In the genomic region with DNA sequence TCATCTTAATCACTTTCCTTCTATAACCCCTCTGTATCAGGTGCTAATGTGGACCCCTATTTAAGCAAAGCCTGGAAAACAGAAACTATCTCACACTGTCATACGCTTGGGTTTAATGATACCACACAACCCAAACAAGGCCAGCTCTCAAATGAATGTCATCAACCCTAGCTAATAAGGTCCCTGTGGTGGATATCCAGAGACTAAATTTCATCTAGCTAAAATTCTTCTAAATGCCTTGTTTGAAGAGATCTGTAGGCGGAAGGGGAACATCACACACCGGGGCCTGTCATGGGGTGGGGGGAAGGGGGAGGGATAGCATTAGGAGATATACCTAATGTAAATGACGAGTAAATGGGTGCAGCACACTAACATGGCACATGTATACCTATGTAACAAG, we compare ENCODE assay signal across 19 cellular contexts.
DNase-seq lines count a peak whose midpoint lies in the region; ATAC-seq and TF ChIP-seq lines count a peak whose summit lies in the region.
"Had no signal": no experiment of that assay in that cellular context is flagged by ENCODE, and none has a peak within 500 bp of the region (broad histone marks: within the 10 kb centered on the region; RNA-seq: fewer than 3 reads in every experiment).

No MANE protein-coding gene starts in this region.

- H3K9me3 ChIP-seq in BLaER1, result no peaks in the 10 kb centered on the region
- no peaks in the 10 kb centered on the region for H3K9me3 ChIP-seq in CD4-positive, alpha-beta T cell (ENCODE audit: control insufficient read depth, low read length)
- no peaks in the 10 kb centered on the region for H3K9me3 ChIP-seq in naive thymus-derived CD4-positive, alpha-beta T cell (ENCODE audit: control insufficient read depth in 2 of 3, low read length in 3 of 3)
- H3K9me3 ChIP-seq: SK-N-SH, vagina had no signal

- DNase-seq in CD4-positive, alpha-beta T cell, result no peak
- DNase-seq in activated B cell treated with CpG ODN at 0.5 μM for 24 hours, result no peak
- no peak for DNase-seq in naive thymus-derived CD4-positive, alpha-beta T cell
- DNase-seq: activated CD4-positive, alpha-beta T cell treated with anti-CD3 and anti-CD28 coated beads, Interleukin-2, amount 10 ng/mL, durations not matched to agents 7 days and 5 days; cerebellar nuclear complex; DMS79; GOT3; kidney glomerular epithelial cell; NCI-H2029 treated with DMSO at 0.1 percent for 48 hours; NCI-H345; NCI-H748 treated with DMSO at 0.1 percent for 48 hours; SK-N-SH had no signal

- H3K9me3 Mint-ChIP-seq in CD4-positive, alpha-beta T cell, result no peaks in the 10 kb centered on the region
- H3K9me3 Mint-ChIP-seq in activated B cell treated with CpG ODN at 0.5 μM for 24 hours, result no peaks in the 10 kb centered on the region
- no peaks in the 10 kb centered on the region for H3K9me3 Mint-ChIP-seq in naive thymus-derived CD4-positive, alpha-beta T cell
- H3K9me3 Mint-ChIP-seq: activated CD4-positive, alpha-beta T cell treated with anti-CD3 and anti-CD28 coated beads, Interleukin-2, amount 10 ng/mL, durations not matched to agents 7 days and 5 days had no signal

- H4K20me1 ChIP-seq in BLaER1, result peaks cover 82% of the 10 kb centered on the region

- H3K36me3 Mint-ChIP-seq in CD4-positive, alpha-beta T cell (ENCODE audit: low read depth), result peaks cover 6% of the 10 kb centered on the region
- H3K36me3 Mint-ChIP-seq in activated B cell treated with CpG ODN at 0.5 μM for 24 hours (ENCODE audit: low read depth), result peaks cover 3% of the 10 kb centered on the region
- H3K36me3 Mint-ChIP-seq in naive thymus-derived CD4-positive, alpha-beta T cell, result no peaks in the 10 kb centered on the region

- CTCF ChIA-PET in CD4-positive, alpha-beta T cell (lab: Charles Lee), result interaction anchor here (1.2 to 1.9 kb wide), 2 partner anchors 93 to 628 kb away, joined by 3 to 5 read pairs; no protein-coding TSS in a partner anchor
- CTCF ChIA-PET in activated B cell treated with CpG ODN at 0.5 μM for 24 hours (lab: Charles Lee), result interaction anchor here (1.1 to 1.9 kb wide), 2 partner anchors 20 to 97 kb away, joined by 3 to 5 read pairs; no protein-coding TSS in a partner anchor
- CTCF ChIA-PET in naive thymus-derived CD4-positive, alpha-beta T cell (lab: Charles Lee), result interaction anchor here (0.7 to 0.8 kb wide), 2 partner anchors 15 to 37 kb away, joined by 3 to 4 read pairs; no protein-coding TSS in a partner anchor

- H3K4me1 ChIP-seq in BLaER1, result peaks cover 92% of the 10 kb centered on the region
- peaks cover 35 to 64% of the 10 kb centered on the region in 2 donors for H3K4me1 ChIP-seq in naive thymus-derived CD4-positive, alpha-beta T cell (ENCODE audit: control insufficient read depth in 2 of 2, insufficient read depth in 2 of 2, low read length in 2 of 2)

- H3K27ac Mint-ChIP-seq in CD4-positive, alpha-beta T cell, result peak overlapping the region; percentile 73
- peak overlapping the region; percentile 73 for H3K27ac Mint-ChIP-seq in activated B cell treated with CpG ODN at 0.5 μM for 24 hours
- peak overlapping the region in 8 of 9 donors; percentile 32 to 83 (median 60) for H3K27ac Mint-ChIP-seq in naive thymus-derived CD4-positive, alpha-beta T cell
- H3K27ac Mint-ChIP-seq: activated CD4-positive, alpha-beta T cell treated with anti-CD3 and anti-CD28 coated beads, Interleukin-2, amount 10 ng/mL, durations not matched to agents 7 days and 5 days had no signal

- H3K4me2 ChIP-seq in BLaER1, result peak overlapping the region; percentile 80
- H3K4me2 ChIP-seq: SK-N-SH had no signal

- no peak overlapping the region for H3K4me3 ChIP-seq in BLaER1
- H3K4me3 ChIP-seq in naive thymus-derived CD4-positive, alpha-beta T cell (ENCODE audit: low read length), result no peak overlapping the region
- H3K4me3 ChIP-seq: K562, skin epidermis, vagina had no signal

- no peaks in the 10 kb centered on the region for H3K27me3 Mint-ChIP-seq in CD4-positive, alpha-beta T cell
- no peaks in the 10 kb centered on the region for H3K27me3 Mint-ChIP-seq in activated B cell treated with CpG ODN at 0.5 μM for 24 hours
- H3K27me3 Mint-ChIP-seq in naive thymus-derived CD4-positive, alpha-beta T cell, result no peaks in the 10 kb centered on the region
- H3K27me3 Mint-ChIP-seq: activated CD4-positive, alpha-beta T cell treated with anti-CD3 and anti-CD28 coated beads, Interleukin-2, amount 10 ng/mL, durations not matched to agents 7 days and 5 days had no signal

- no peak overlapping the region for H3K9ac ChIP-seq in BLaER1
- H3K9ac ChIP-seq: SK-N-SH had no signal

- peak overlapping the region; percentile 7 for H3K4me3 Mint-ChIP-seq in CD4-positive, alpha-beta T cell
- no peak overlapping the region for H3K4me3 Mint-ChIP-seq in activated B cell treated with CpG ODN at 0.5 μM for 24 hours
- peak overlapping the region in 9 of 10 donors; percentile 22 to 73 (median 53) for H3K4me3 Mint-ChIP-seq in naive thymus-derived CD4-positive, alpha-beta T cell
- H3K4me3 Mint-ChIP-seq: activated CD4-positive, alpha-beta T cell treated with anti-CD3 and anti-CD28 coated beads, Interleukin-2, amount 10 ng/mL, durations not matched to agents 7 days and 5 days had no signal

- no peak for TF ChIP-seq CTCF in CD4-positive, alpha-beta T cell (IDR thresholded peaks at IDR 0.05)
- no peak for TF ChIP-seq CTCF in activated B cell treated with CpG ODN at 0.5 μM for 24 hours (IDR thresholded peaks at IDR 0.05)

- POLR2A ChIA-PET in CD4-positive, alpha-beta T cell (lab: Charles Lee), result interaction anchor here (0.7 to 1.5 kb wide), 5 partner anchors 9 to 95 kb away, joined by 3 to 5 read pairs (median 3); no protein-coding TSS in a partner anchor
- POLR2A ChIA-PET in activated B cell treated with CpG ODN at 0.5 μM for 24 hours (lab: Charles Lee), result no interaction called here
- POLR2A ChIA-PET in naive thymus-derived CD4-positive, alpha-beta T cell (lab: Charles Lee), result interaction anchor here (0.8 kb wide), 2 partner anchors 29 to 76 kb away, joined by 3 read pairs; no protein-coding TSS in a partner anchor

- H3K27ac ChIP-seq in BLaER1, result no peak overlapping the region
- H3K27ac ChIP-seq in CD4-positive, alpha-beta T cell (ENCODE audit: low read depth, low read length), result no peak overlapping the region
- H3K27ac ChIP-seq in naive thymus-derived CD4-positive, alpha-beta T cell (ENCODE audit: low read depth, low read length), result no peak overlapping the region
- H3K27ac ChIP-seq: skin epidermis, vagina had no signal

- ATAC-seq in CD4-positive, alpha-beta T cell (ENCODE audit: poor library complexity), result peak; percentile 25
- ATAC-seq in activated B cell treated with CpG ODN at 0.5 μM for 24 hours (ENCODE audit: low read depth), result peak; percentile 15
- ATAC-seq in naive thymus-derived CD4-positive, alpha-beta T cell, result no peak
- no peak for ATAC-seq in HG03378 (IDR thresholded peaks at IDR 0.05; ENCODE audit: unreplicated experiment)
- no peak for ATAC-seq in GM21529 (IDR thresholded peaks at IDR 0.05; ENCODE audit: unreplicated experiment)
- no peak for ATAC-seq in HG02759 (IDR thresholded peaks at IDR 0.05; ENCODE audit: unreplicated experiment)
- ATAC-seq: K562 had no signal

- peaks cover 14% of the 10 kb centered on the region for H3K36me3 ChIP-seq in BLaER1
- no peaks in the 10 kb centered on the region for H3K36me3 ChIP-seq in naive thymus-derived CD4-positive, alpha-beta T cell (ENCODE audit: control insufficient read depth in 2 of 3, insufficient read depth in 3 of 3, low read length in 3 of 3)
- H3K36me3 ChIP-seq: vagina had no signal

- no peaks in the 10 kb centered on the region for H3K27me3 ChIP-seq in BLaER1
- H3K27me3 ChIP-seq in CD4-positive, alpha-beta T cell (ENCODE audit: control insufficient read depth, insufficient read depth, low read length), result no peaks in the 10 kb centered on the region
- H3K27me3 ChIP-seq in naive thymus-derived CD4-positive, alpha-beta T cell (ENCODE audit: control insufficient read depth in 2 of 2, insufficient read depth in 2 of 2, low read length in 2 of 2), result no peaks in the 10 kb centered on the region
- H3K27me3 ChIP-seq: vagina had no signal

- intact Hi-C loops in CD4-positive, alpha-beta T cell (cut with DNase I, micrococcal nuclease), result no loop called here
- intact Hi-C loops in activated B cell treated with CpG ODN at 0.5 μM for 24 hours (cut with micrococcal nuclease), result loop anchor here (1.0 kb wide), 1 partner anchor 8 kb away; no protein-coding TSS in a partner anchor
- intact Hi-C loops in naive thymus-derived CD4-positive, alpha-beta T cell (cut with micrococcal nuclease), result loop anchor here in 1 of 2 donors (1.0 kb wide), 1 partner anchor 8 kb away; no protein-coding TSS in a partner anchor

- peaks cover 95% of the 10 kb centered on the region for H3K4me1 Mint-ChIP-seq in CD4-positive, alpha-beta T cell (ENCODE audit: low read depth)
- peaks cover 90% of the 10 kb centered on the region for H3K4me1 Mint-ChIP-seq in activated B cell treated with CpG ODN at 0.5 μM for 24 hours
- H3K4me1 Mint-ChIP-seq in naive thymus-derived CD4-positive, alpha-beta T cell, result peaks cover 63 to 97% (median 92%) of the 10 kb centered on the region in 7 donors

Comparison
In these comparisons a context has a peak if more than half of its experiments do, and no peak if none do; other contexts are left out.
1. ATAC-seq: peak in CD4-positive, alpha-beta T cell (single experiment) and activated B cell treated with CpG ODN at 0.5 μM for 24 hours (single experiment); none in naive thymus-derived CD4-positive, alpha-beta T cell (single experiment), HG03378 (single experiment), GM21529 (single experiment) and HG02759 (single experiment).
2. Peak in every context shown above with its lines, with median percentiles within 50 percentile points of each other: H3K27ac Mint-ChIP-seq.